1 cellular context compared by ENCODE assay signal in genomic region chr7:28643369-28644340, GRCh38.
TF ChIP-seq lines count a peak whose summit lies in the region.

No MANE protein-coding gene starts in this region.

TF ChIP-seq in K562, 482 proteins besides CTCF, POLR2A, EP300 and RAD21:
- TF ChIP-seq RFX1 (IDR thresholded peaks at IDR 0.05) (0 out of 2 replicates have a peak, but pooled peaks have one; percentile 15), MAFK (IDR thresholded peaks at IDR 0.05; ENCODE audit: low read length) (no peak)
